8 cellular contexts compared by ENCODE assay signal in genomic region chr16:25256821-25257503, GRCh38. TPM values are rescaled to one million over a fixed set of nuclear protein-coding genes. Genes with fewer than 3 reads are reported as not detected.
DNase-seq lines count a peak whose midpoint lies in the region; ATAC-seq and TF ChIP-seq lines count a peak whose summit lies in the region.

No MANE protein-coding gene starts in this region.

- no peak for TF ChIP-seq CTCF in CD8-positive, alpha-beta T cell (IDR thresholded peaks at IDR 0.05)
- TF ChIP-seq CTCF in MM.1S (IDR thresholded peaks at IDR 0.05; ENCODE audit: low read length): no peak

- intact Hi-C loops in CD8-positive, alpha-beta T cell (cut with DNase I, micrococcal nuclease): loop anchor here (1.0 to 10.0 kb wide), 7 partner anchors 145 to 1805 kb away; partner anchors contain the start of genes RBBP6 (in 2 of the 2), ARHGAP17 (in 1 of the 2), COG7 (in 1 of the 2) and LCMT1 (in 1 of the 2)

- POLR2A ChIA-PET in CD8-positive, alpha-beta T cell (lab: Charles Lee): interaction anchor here (0.8 kb wide), 1 partner anchor 243 kb away, joined by 3 read pairs; no protein-coding TSS in a partner anchor

- peaks cover 38% of the 10 kb centered on the region for H3K4me1 ChIP-seq in CD8-positive, alpha-beta T cell (ENCODE audit: insufficient read depth, low read length)
- H3K4me1 ChIP-seq in MM.1S (ENCODE audit: low read length) (peaks cover 12% of the 10 kb centered on the region), iPS-20b (ENCODE audit: insufficient read depth, low read length) (peaks cover 5% of the 10 kb centered on the region; the same call in 1 of the 2 replicates)

- H3K9me3 ChIP-seq in CD8-positive, alpha-beta T cell (ENCODE audit: low read length): no peaks in the 10 kb centered on the region
- H3K9me3 ChIP-seq in MM.1S (replicated peaks; ENCODE audit: insufficient read depth, low read length): no peaks in the 10 kb centered on the region
- H3K9me3 ChIP-seq in iPS-20b (ENCODE audit: insufficient read depth, low read depth, low read length): no peaks in the 10 kb centered on the region

- DNase-seq in CD8-positive, alpha-beta T cell: no peak
- DNase-seq in MM.1S: no peak
- peak; percentile 25 for DNase-seq in activated naive CD8-positive, alpha-beta T cell treated with anti-CD3 and anti-CD28 coated beads, Interleukin-2, amount 50 U/mL, for 24 hours
- DNase-seq in stimulated activated effector memory CD8-positive, alpha-beta T cell treated with anti-CD3 and anti-CD28 coated beads, Interleukin-12 subunit alpha, Interleukin-12 subunit beta, amount 100 ng/mL, for 72 hours (ENCODE audit: low spot score in 2 of 2): peak in 1 of 2 donors; percentile 52
- DNase-seq in SKM-1 (lab: John Stamatoyannopoulos, UW; ENCODE audit: unreplicated experiment): no peak

- peak overlapping the region; percentile 90 for H3K4me2 ChIP-seq in MM.1S (ENCODE audit: low read depth, low read length)

- peak overlapping the region; percentile 68 for H3K4me3 ChIP-seq in CD8-positive, alpha-beta T cell (ENCODE audit: low read depth, low read length)
- peak overlapping the region; percentile 79 for H3K4me3 ChIP-seq in MM.1S (ENCODE audit: low read length)
- peak overlapping the region; percentile 96 for H3K4me3 ChIP-seq in iPS-20b (ENCODE audit: low read length)

- peak overlapping the region; percentile 79 for H3K27ac ChIP-seq in CD8-positive, alpha-beta T cell (ENCODE audit: low read depth, low read length)
- H3K27ac ChIP-seq in MM.1S (ENCODE audit: low read length) (peak overlapping the region; percentile 90; the same call in 1 of the 2 replicates), iPS-20b (ENCODE audit: low read length) (no peak overlapping the region)

- peaks cover 39% of the 10 kb centered on the region for H3K79me2 ChIP-seq in MM.1S (ENCODE audit: low read length)

- H3F3A ChIP-seq in MM.1S (ENCODE audit: insufficient read depth, low read length): 0 out of 2 replicates have a peak, but pooled peaks cover 4% of the 10 kb centered on the region

- peaks cover 59% of the 10 kb centered on the region for H3K4me1 Mint-ChIP-seq in CD8-positive, alpha-beta T cell (ENCODE audit: low read depth)
- peaks cover 47% of the 10 kb centered on the region for H3K4me1 Mint-ChIP-seq in activated naive CD8-positive, alpha-beta T cell treated with anti-CD3 and anti-CD28 coated beads, Interleukin-2, amount 50 U/mL, for 24 hours
- peaks cover 57% of the 10 kb centered on the region for H3K4me1 Mint-ChIP-seq in stimulated activated effector memory CD8-positive, alpha-beta T cell treated with anti-CD3 and anti-CD28 coated beads, Interleukin-12 subunit alpha, Interleukin-12 subunit beta, amount 100 ng/mL, for 72 hours

- H3K9me3 Mint-ChIP-seq in CD8-positive, alpha-beta T cell: no peaks in the 10 kb centered on the region
- H3K9me3 Mint-ChIP-seq in activated naive CD8-positive, alpha-beta T cell treated with anti-CD3 and anti-CD28 coated beads, Interleukin-2, amount 50 U/mL, for 24 hours: no peaks in the 10 kb centered on the region
- H3K9me3 Mint-ChIP-seq in stimulated activated effector memory CD8-positive, alpha-beta T cell treated with anti-CD3 and anti-CD28 coated beads, Interleukin-12 subunit alpha, Interleukin-12 subunit beta, amount 100 ng/mL, for 72 hours: no peaks in the 10 kb centered on the region

- peak overlapping the region; percentile 96 for H3K4me3 Mint-ChIP-seq in CD8-positive, alpha-beta T cell
- peak overlapping the region; percentile 98 for H3K4me3 Mint-ChIP-seq in activated naive CD8-positive, alpha-beta T cell treated with anti-CD3 and anti-CD28 coated beads, Interleukin-2, amount 50 U/mL, for 24 hours
- peak overlapping the region; percentile 93 for H3K4me3 Mint-ChIP-seq in stimulated activated effector memory CD8-positive, alpha-beta T cell treated with anti-CD3 and anti-CD28 coated beads, Interleukin-12 subunit alpha, Interleukin-12 subunit beta, amount 100 ng/mL, for 72 hours

- H3K36me3 ChIP-seq in CD8-positive, alpha-beta T cell (ENCODE audit: insufficient read depth, low read length): peaks cover under 1% of the 10 kb centered on the region
- H3K36me3 ChIP-seq in MM.1S (replicated peaks; ENCODE audit: insufficient read depth, low read length) (no peaks in the 10 kb centered on the region), iPS-20b (ENCODE audit: insufficient read depth, low read depth, low read length) (peaks cover 32% of the 10 kb centered on the region)

- peak overlapping the region; percentile 66 for H2AFZ ChIP-seq in MM.1S (ENCODE audit: low read length)

- H3K27me3 Mint-ChIP-seq in CD8-positive, alpha-beta T cell (ENCODE audit: low read depth): no peaks in the 10 kb centered on the region
- H3K27me3 Mint-ChIP-seq in activated naive CD8-positive, alpha-beta T cell treated with anti-CD3 and anti-CD28 coated beads, Interleukin-2, amount 50 U/mL, for 24 hours: no peaks in the 10 kb centered on the region

- CTCF ChIA-PET in CD8-positive, alpha-beta T cell (lab: Charles Lee): interaction anchor here (0.9 kb wide), 1 partner anchor 15 kb away, joined by 3 read pairs; no protein-coding TSS in a partner anchor

- no peaks in the 10 kb centered on the region for H3K9me2 ChIP-seq in MM.1S (replicated peaks; ENCODE audit: insufficient read depth, low read length)

- H4K20me1 ChIP-seq in MM.1S (ENCODE audit: insufficient read depth, low read length): no peaks in the 10 kb centered on the region

- peak overlapping the region; percentile 95 for H3K27ac Mint-ChIP-seq in CD8-positive, alpha-beta T cell
- H3K27ac Mint-ChIP-seq in activated naive CD8-positive, alpha-beta T cell treated with anti-CD3 and anti-CD28 coated beads, Interleukin-2, amount 50 U/mL, for 24 hours: peak overlapping the region; percentile 96
- H3K27ac Mint-ChIP-seq in stimulated activated effector memory CD8-positive, alpha-beta T cell treated with anti-CD3 and anti-CD28 coated beads, Interleukin-12 subunit alpha, Interleukin-12 subunit beta, amount 100 ng/mL, for 72 hours: peak overlapping the region; percentile 99

- ATAC-seq in CD8-positive, alpha-beta T cell: peak; percentile 8
- ATAC-seq in GM19452 (IDR thresholded peaks at IDR 0.05; ENCODE audit: unreplicated experiment) (peak; percentile 4), HG03565 (IDR thresholded peaks at IDR 0.05; ENCODE audit: unreplicated experiment) (no peak)
- no peak for ATAC-seq in activated naive CD8-positive, alpha-beta T cell treated with anti-CD3 and anti-CD28 coated beads, Interleukin-2, amount 50 U/mL, for 24 hours
- no peak for ATAC-seq in stimulated activated effector memory CD8-positive, alpha-beta T cell treated with anti-CD3 and anti-CD28 coated beads, Interleukin-12 subunit alpha, Interleukin-12 subunit beta, amount 100 ng/mL, for 72 hours

- H3K9ac ChIP-seq in MM.1S (ENCODE audit: low read length) (peak overlapping the region; percentile 99; the same call in 1 of the 2 replicates), iPS-20b (ENCODE audit: low read depth, low read length) (peak overlapping the region; percentile 84)

- peaks cover 39% of the 10 kb centered on the region for H3K36me3 Mint-ChIP-seq in CD8-positive, alpha-beta T cell
- H3K36me3 Mint-ChIP-seq in activated naive CD8-positive, alpha-beta T cell treated with anti-CD3 and anti-CD28 coated beads, Interleukin-2, amount 50 U/mL, for 24 hours (ENCODE audit: low read depth): peaks cover 33% of the 10 kb centered on the region
- peaks cover 54% of the 10 kb centered on the region for H3K36me3 Mint-ChIP-seq in stimulated activated effector memory CD8-positive, alpha-beta T cell treated with anti-CD3 and anti-CD28 coated beads, Interleukin-12 subunit alpha, Interleukin-12 subunit beta, amount 100 ng/mL, for 72 hours

- no peaks in the 10 kb centered on the region for H3K27me3 ChIP-seq in CD8-positive, alpha-beta T cell (ENCODE audit: insufficient read depth, low read length)
- H3K27me3 ChIP-seq in MM.1S (replicated peaks; ENCODE audit: insufficient read depth, low read length) (no peaks in the 10 kb centered on the region), iPS-20b (ENCODE audit: insufficient read depth, low read length) (no peaks in the 10 kb centered on the region)

RNA-seq across cellular contexts. Expression of gene ZKSCAN2, which starts 0.7 kb away (rescaled TPM):
- total RNA-seq in CD8-positive, alpha-beta T cell: 1 to 10 TPM; 9.3 to 9.4 TPM

RNA-seq across cellular contexts. Expression of gene AQP8, which starts 40.2 kb away (rescaled TPM):
- total RNA-seq in CD8-positive, alpha-beta T cell: under 1 TPM; 0.44 to 0.81 TPM

Comparison
In these comparisons a context has a peak if more than half of its experiments do, and no peak if none do; other contexts are left out.
1. ATAC-seq: peak in CD8-positive, alpha-beta T cell (single experiment) and GM19452 (single experiment); none in activated naive CD8-positive, alpha-beta T cell treated with anti-CD3 and anti-CD28 coated beads, Interleukin-2, amount 50 U/mL, for 24 hours (single experiment), stimulated activated effector memory CD8-positive, alpha-beta T cell treated with anti-CD3 and anti-CD28 coated beads, Interleukin-12 subunit alpha, Interleukin-12 subunit beta, amount 100 ng/mL, for 72 hours (single experiment) and HG03565 (single experiment).
2. Peak in every context shown above with its lines, with median percentiles within 50 percentile points of each other: H3K4me3 ChIP-seq, H3K27ac Mint-ChIP-seq and H3K4me3 Mint-ChIP-seq.